In genomic region chr3:65632409-65632808, GRCh38 we compare ENCODE assay signal across 1 cellular context.
TF ChIP-seq lines count a peak whose summit lies in the region.

No MANE protein-coding gene starts in this region.

TF ChIP-seq in HepG2, 621 proteins besides CTCF, POLR2A, EP300 and RAD21 (continued from another document):
- no peak for TF ChIP-seq SRSF9 (IDR thresholded peaks at IDR 0.05; ENCODE audit: borderline replicate concordance, insufficient read depth, low read depth, low read length, poor library complexity, severe bottlenecking)
- no peak for TF ChIP-seq ZNF431 (CRISPR knock-in tag; IDR thresholded peaks at IDR 0.05; ENCODE audit: borderline replicate concordance, low read depth)
- TF ChIP-seq HMG20A (CRISPR knock-in tag; IDR thresholded peaks at IDR 0.05; ENCODE audit: borderline replicate concordance) = no peak
